In the genomic region with DNA sequence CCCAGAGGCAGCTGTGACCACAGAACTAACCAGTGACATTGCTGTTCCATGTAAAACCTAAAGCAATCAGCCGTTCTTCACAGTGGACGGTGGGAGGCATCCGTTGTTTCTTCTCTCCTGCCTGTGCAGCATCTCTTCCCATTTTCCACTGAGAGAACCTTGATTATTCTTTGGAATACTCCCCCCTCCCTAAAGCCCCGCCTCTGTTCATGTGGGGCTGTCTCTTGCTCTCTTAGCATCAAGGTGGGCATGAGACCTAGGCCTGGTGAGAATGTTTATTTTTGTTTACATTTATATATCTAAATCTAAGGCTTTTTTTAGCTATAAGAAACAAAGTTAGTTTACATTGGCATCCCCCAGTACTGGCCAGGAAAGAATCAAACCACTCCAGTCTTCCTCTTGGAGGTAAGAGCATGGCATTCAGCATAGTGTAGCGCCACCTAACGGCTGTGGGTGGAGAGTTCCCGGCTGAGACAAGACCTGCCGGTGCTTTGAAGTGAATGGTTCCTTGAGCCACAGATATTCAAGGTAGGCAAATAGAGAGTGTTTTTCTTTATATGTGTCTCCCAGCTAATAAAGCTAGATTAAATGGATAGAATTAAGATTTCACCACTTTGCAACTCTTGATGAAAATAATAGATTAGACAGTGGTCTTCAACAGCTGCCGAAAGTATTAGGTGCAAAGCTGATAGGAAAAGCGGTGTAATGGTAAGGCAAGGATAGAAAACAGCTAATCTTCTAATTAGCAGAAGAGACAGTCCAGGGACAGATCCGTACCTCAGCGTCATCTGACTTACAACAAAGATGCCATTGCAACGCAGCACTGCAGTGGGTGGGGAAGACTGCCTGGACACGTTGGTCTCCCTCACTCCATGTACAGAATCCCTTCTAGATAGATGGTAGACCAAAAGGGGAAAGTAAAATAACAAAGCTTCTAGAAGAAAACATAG, we compare ENCODE assay signal across 8 cellular contexts.
A peak's percentile ranks its signal among the peaks of the same experiment; 100 is the strongest.
DNase-seq lines count a peak whose midpoint lies in the region; ATAC-seq, FAIRE-seq and TF ChIP-seq lines count a peak whose summit lies in the region.

No MANE protein-coding gene starts in this region.

- TF ChIP-seq EP300 in GM12878 (IDR thresholded peaks at IDR 0.05; ENCODE audit: borderline replicate concordance in 1 of 2, control insufficient read depth in 1 of 2, low read depth in 2 of 2, low read length in 2 of 2): no peak

- peak; percentile 60 for TF ChIP-seq RAD21 in GM12878 (IDR thresholded peaks at IDR 0.05; ENCODE audit: insufficient read depth, low read depth, low read length)

- TF ChIP-seq CTCF in GM12878 (IDR thresholded peaks at IDR 0.05 in 2 of 3, conservative IDR thresholded peaks at IDR 0.05 in 1 of 3; ENCODE audit: control insufficient read depth in 2 of 3, extremely low read depth in 1 of 3, insufficient read depth in 1 of 3, low read depth in 3 of 3, low read length in 3 of 3): peak; percentile 62 to 71 (median 66)

- H3K4me2 ChIP-seq in GM12878 (ENCODE audit: control insufficient read depth, insufficient read depth): no peak overlapping the region

- H3K9me3 ChIP-seq in GM12878 (replicated peaks; ENCODE audit: control insufficient read depth, insufficient read depth, low read length): no peaks in the 10 kb centered on the region

- POLR2A ChIA-PET in GM12878 (lab: Charles Lee): no interaction called here

- no peak for FAIRE-seq in GM12878 (lab: Jason Lieb, UNC)

- peak; percentile 72 for DNase-seq in EL
- peak; percentile 35 for DNase-seq in NCI-H774 (lab: John Stamatoyannopoulos, UW)
- no peak for DNase-seq in GM12878 (ENCODE audit: low read depth, low spot score)
- peak; percentile 56 for DNase-seq in iPS DF 4.7 (ENCODE audit: extremely low read depth, low spot score)
- peak; percentile 52 for DNase-seq in stimulated activated CD4-positive, alpha-beta T cell treated with anti-CD3 and anti-CD28 coated beads, Interleukin-15, amount 100 ng/mL, for 24 hours

- no peak overlapping the region for H2AFZ ChIP-seq in GM12878 (ENCODE audit: control insufficient read depth, low read depth, low read length)

- no TSS peak for BruUV-seq in GM12878 (replicated peaks; lab: Mats Ljungman, UMichigan)

- ATAC-seq in HG02981 (IDR thresholded peaks at IDR 0.05; ENCODE audit: unreplicated experiment) (peak; percentile 50), GM12878 (peak; percentile 83), HG03439 (IDR thresholded peaks at IDR 0.05; ENCODE audit: unreplicated experiment) (no peak), GM19328 (IDR thresholded peaks at IDR 0.05; ENCODE audit: unreplicated experiment) (no peak)

- H3K36me3 ChIP-seq in GM12878 (ENCODE audit: control insufficient read depth in 2 of 2, insufficient read depth in 2 of 2, low read length in 1 of 2): no peaks in the 10 kb centered on the region

- CTCF ChIA-PET in GM12878 (lab: Yijun Ruan, JAX): interaction anchor here (0.6 to 3.9 kb wide), 24 partner anchors 10 to 1169 kb away, joined by 3 to 20 read pairs (median 4); no protein-coding TSS in a partner anchor

- no peaks in the 10 kb centered on the region for H3K79me2 ChIP-seq in GM12878 (ENCODE audit: control insufficient read depth, insufficient read depth, low read length)

- no peak overlapping the region for H3K27ac ChIP-seq in GM12878 (ENCODE audit: control insufficient read depth, insufficient read depth)

- intact Hi-C loops in GM12878 (cut with micrococcal nuclease; ENCODE audit: unreplicated experiment): loop anchor here (1.0 kb wide), 1 partner anchor 1168 kb away; no protein-coding TSS in a partner anchor

- no peak overlapping the region for H3K4me3 ChIP-seq in GM12878

- no peaks in the 10 kb centered on the region for H3K27me3 ChIP-seq in GM12878 (replicated peaks in 1 of 2; ENCODE audit: control insufficient read depth in 2 of 2, insufficient read depth in 2 of 2, low read length in 1 of 2)

- RAD21 ChIA-PET in GM12878 (lab: Charles Lee; ENCODE audit: unreplicated experiment): interaction anchor here (1.0 to 1.8 kb wide), 5 partner anchors 112 to 600 kb away, joined by 3 to 6 read pairs (median 3); no protein-coding TSS in a partner anchor

- no peaks in the 10 kb centered on the region for H3K4me1 ChIP-seq in GM12878 (ENCODE audit: control insufficient read depth, insufficient read depth, low read length)

- H3K9ac ChIP-seq in GM12878 (ENCODE audit: control insufficient read depth, insufficient read depth, low read length): no peak overlapping the region

- in situ Hi-C loops in GM12878 (cut with MboI): loop anchor here (25.0 kb wide), 1 partner anchor 1177 kb away; no protein-coding TSS in a partner anchor

- WGBS in GM12878 (ENCODE audit: insufficient coverage, insufficient replicate concordance, low lambda C conversion rate, missing lambda C conversion rate): 42% methylated on average over 14 of the region's 14 CpGs

- no peak for TF ChIP-seq POLR2A in GM12878 (IDR thresholded peaks at IDR 0.05; ENCODE audit: low read depth, low read length)

- no peaks in the 10 kb centered on the region for H4K20me1 ChIP-seq in GM12878 (ENCODE audit: control insufficient read depth, insufficient read depth)

- SMC1A ChIA-PET in GM12878 (lab: Charles Lee; ENCODE audit: uncharacterized antibody, unreplicated experiment): interaction anchor here (0.6 to 3.9 kb wide), 15 partner anchors 15 to 1167 kb away, joined by 3 to 15 read pairs (median 3); no protein-coding TSS in a partner anchor

TF ChIP-seq in GM12878, 131 proteins besides CTCF, POLR2A, EP300 and RAD21:
- TF ChIP-seq SMC3 (IDR thresholded peaks at IDR 0.05; ENCODE audit: borderline replicate concordance, low read length) (peak; percentile 61; the same call in 1 of the 2 replicates), MYB (IDR thresholded peaks at IDR 0.05; ENCODE audit: borderline replicate concordance, low read depth, low read length) (no peak)

Comparison
In these comparisons a context has a peak if more than half of its experiments do, and no peak if none do; other contexts are left out.
1. ATAC-seq: peak in HG02981 (single experiment) and GM12878 (single experiment); none in HG03439 (single experiment) and GM19328 (single experiment).